In the genomic region with DNA sequence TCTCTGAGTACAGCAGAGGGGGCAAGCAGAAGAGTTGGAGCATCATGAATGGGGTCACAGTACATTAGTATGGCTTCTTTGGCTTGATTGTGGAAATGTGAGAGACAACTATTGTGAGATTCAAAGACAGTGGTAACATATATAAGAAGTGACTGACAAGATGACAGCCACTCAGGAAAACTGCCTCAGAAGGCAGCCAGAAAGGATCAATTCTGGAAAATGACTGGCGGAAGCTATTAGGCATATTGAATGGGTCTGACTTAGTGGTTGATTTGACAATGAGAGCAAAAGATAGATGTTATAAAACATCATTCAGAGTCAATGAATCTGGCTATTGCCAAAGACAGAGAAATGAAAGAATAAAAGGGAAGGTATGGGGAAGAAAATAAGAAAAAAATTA, we compare ENCODE assay signal across 32 cellular contexts.
DNase-seq lines count a peak whose midpoint lies in the region; ATAC-seq, FAIRE-seq and TF ChIP-seq lines count a peak whose summit lies in the region.
"Had no signal": no experiment of that assay in that cellular context is flagged by ENCODE, and none has a peak within 500 bp of the region (broad histone marks: within the 10 kb centered on the region; RNA-seq: fewer than 3 reads in every experiment).

No MANE protein-coding gene starts in this region.

- H3F3A ChIP-seq in neural cell (ENCODE audit: insufficient read depth, low read length, poor library complexity, severe bottlenecking) = no peaks in the 10 kb centered on the region

- no peak for DNase-seq in astrocyte (ENCODE audit: low read depth)
- DNase-seq in D721Med (ENCODE audit: insufficient read length, low spot score) = no peak
- DNase-seq: 8988T; ACHN; AML-193; BE2C; C1 segment of cervical spinal cord; Caco-2; Calu3; CD4-positive, alpha-beta memory T cell; CD4-positive, alpha-beta T cell; CD4-positive, CD25-positive, alpha-beta regulatory T cell; CD8-positive, alpha-beta memory T cell; CD8-positive, alpha-beta T cell; COR-L47; DMS 273 treated with DMSO at 0.1 percent for 48 hours; DMS153; DMS53; DMS79; DMS79 treated with DMSO at 0.1 percent for 48 hours; DND-41; EL had no signal

- FAIRE-seq in astrocyte (lab: Jason Lieb, UNC) (peak; percentile 63), D721Med (lab: Jason Lieb, UNC) (no peak)
- FAIRE-seq: A204.1, A549 had no signal

- H3K36me3 Mint-ChIP-seq in astrocyte (ENCODE audit: low read depth, unreplicated experiment) = no peaks in the 10 kb centered on the region
- H3K36me3 Mint-ChIP-seq: CD14-positive monocyte; CD4-positive, alpha-beta memory T cell; CD4-positive, CD25-positive, alpha-beta regulatory T cell; CD8-positive, alpha-beta memory T cell; CD8-positive, alpha-beta T cell had no signal

- no peak overlapping the region for H2AFZ ChIP-seq in astrocyte (ENCODE audit: low read depth, low read length)
- no peak overlapping the region for H2AFZ ChIP-seq in neural cell (ENCODE audit: low read depth, low read length)

- no peaks in the 10 kb centered on the region for H3K27me3 Mint-ChIP-seq in astrocyte (ENCODE audit: low read depth, unreplicated experiment)
- H3K27me3 Mint-ChIP-seq: B cell; CD4-positive, alpha-beta memory T cell; CD4-positive, alpha-beta T cell; CD8-positive, alpha-beta memory T cell had no signal

- H3K27me3 ChIP-seq in astrocyte (ENCODE audit: insufficient read depth, low read length) (no peaks in the 10 kb centered on the region), neural cell (ENCODE audit: insufficient read depth, low read depth, low read length) (no peaks in the 10 kb centered on the region)
- H3K27me3 ChIP-seq: BE2C; BLaER1; BLaER1 treated with 17β-estradiol and CSF1 and Interleukin-3, amounts not matched to agents 10 nM and 100 nM had no signal

- H3K27ac ChIP-seq in astrocyte (ENCODE audit: low read depth, low read length) = no peak overlapping the region
- H3K27ac ChIP-seq in neural cell (ENCODE audit: low read length) = peak overlapping the region; percentile 24
- H3K27ac ChIP-seq: 22Rv1; A549; BLaER1; BLaER1 treated with 17β-estradiol and CSF1 and Interleukin-3, amounts not matched to agents 10 nM and 100 nM; C4-2B had no signal

- no peak overlapping the region for H3K4me3 Mint-ChIP-seq in astrocyte (ENCODE audit: unreplicated experiment)
- H3K4me3 Mint-ChIP-seq: B cell; CD14-positive monocyte; CD4-positive, alpha-beta memory T cell; CD4-positive, alpha-beta T cell; CD4-positive, CD25-positive, alpha-beta regulatory T cell; CD8-positive, alpha-beta memory T cell; CD8-positive, alpha-beta T cell had no signal

- no peaks in the 10 kb centered on the region for H3K79me2 ChIP-seq in astrocyte (ENCODE audit: insufficient read depth, low read length)
- H3K79me2 ChIP-seq in neural cell (replicated peaks; ENCODE audit: insufficient read depth, low read length) = no peaks in the 10 kb centered on the region

- TF ChIP-seq CTCF in astrocyte (IDR thresholded peaks at IDR 0.05; ENCODE audit: insufficient read depth, low read depth, low read length) = no peak
- TF ChIP-seq CTCF in neural cell (IDR thresholded peaks at IDR 0.05; ENCODE audit: poor library complexity, severe bottlenecking) = no peak
- TF ChIP-seq CTCF in D721Med (IDR thresholded peaks at IDR 0.05; ENCODE audit: insufficient read depth, missing control alignments) = no peak

- no peaks in the 10 kb centered on the region for H3K4me1 Mint-ChIP-seq in astrocyte (ENCODE audit: low read depth, unreplicated experiment)
- H3K4me1 Mint-ChIP-seq: B cell; CD14-positive monocyte; CD4-positive, alpha-beta memory T cell; CD4-positive, CD25-positive, alpha-beta regulatory T cell; CD8-positive, alpha-beta memory T cell had no signal

- no peaks in the 10 kb centered on the region for H4K20me1 ChIP-seq in astrocyte (ENCODE audit: insufficient read depth, low read length)
- no peaks in the 10 kb centered on the region for H4K20me1 ChIP-seq in neural cell (ENCODE audit: insufficient read depth)
- H4K20me1 ChIP-seq: BLaER1; BLaER1 treated with 17β-estradiol and CSF1 and Interleukin-3, amounts not matched to agents 10 nM and 100 nM had no signal

- H3K4me3 ChIP-seq in astrocyte (ENCODE audit: insufficient read depth, low read depth, low read length) (no peak overlapping the region), neural cell (ENCODE audit: low read length) (no peak overlapping the region)
- H3K4me3 ChIP-seq: A549; BLaER1; BLaER1 treated with 17β-estradiol and CSF1 and Interleukin-3, amounts not matched to agents 10 nM and 100 nM had no signal

- H3K36me3 ChIP-seq in astrocyte (ENCODE audit: insufficient read depth, low read length) (no peaks in the 10 kb centered on the region), neural cell (ENCODE audit: insufficient read depth, low read length) (no peaks in the 10 kb centered on the region)
- H3K36me3 ChIP-seq: BE2C; BLaER1; BLaER1 treated with 17β-estradiol and CSF1 and Interleukin-3, amounts not matched to agents 10 nM and 100 nM had no signal

- no peaks in the 10 kb centered on the region for H3K9me3 ChIP-seq in astrocyte (ENCODE audit: insufficient read depth, low read depth, low read length)
- H3K9me3 ChIP-seq in neural cell (ENCODE audit: low read length) = no peaks in the 10 kb centered on the region
- H3K9me3 ChIP-seq: A549, BE2C, Caco-2 had no signal

- no peak overlapping the region for H3K9ac ChIP-seq in astrocyte (ENCODE audit: low read length)
- H3K9ac ChIP-seq in neural cell (ENCODE audit: low read length) = no peak overlapping the region
- H3K9ac ChIP-seq: BLaER1; BLaER1 treated with 17β-estradiol and CSF1 and Interleukin-3, amounts not matched to agents 10 nM and 100 nM had no signal

- H3K27ac Mint-ChIP-seq in astrocyte (ENCODE audit: unreplicated experiment) = no peak overlapping the region
- H3K27ac Mint-ChIP-seq: B cell; CD14-positive monocyte; CD4-positive, alpha-beta memory T cell; CD4-positive, alpha-beta T cell; CD4-positive, CD25-positive, alpha-beta regulatory T cell; CD8-positive, alpha-beta memory T cell; CD8-positive, alpha-beta T cell had no signal

- no peak for ATAC-seq in GM18498 (IDR thresholded peaks at IDR 0.05; ENCODE audit: unreplicated experiment)
- ATAC-seq: A549; CD8-positive, alpha-beta T cell had no signal

- no peak overlapping the region for H3K4me2 ChIP-seq in astrocyte (ENCODE audit: low read length)
- H3K4me2 ChIP-seq in neural cell (ENCODE audit: low read length) = no peak overlapping the region
- H3K4me2 ChIP-seq: A549 had no signal

- H3K9me2 ChIP-seq in neural cell (ENCODE audit: insufficient read depth, low read length) = no peaks in the 10 kb centered on the region

- peak; percentile 92 for TF ChIP-seq EP300 in neural cell (conservative IDR thresholded peaks at IDR 0.05; ENCODE audit: poor library complexity, severe bottlenecking)

- H3K9me3 Mint-ChIP-seq in astrocyte (ENCODE audit: unreplicated experiment) = no peaks in the 10 kb centered on the region
- H3K9me3 Mint-ChIP-seq: CD4-positive, alpha-beta T cell had no signal

- no peaks in the 10 kb centered on the region for H3K4me1 ChIP-seq in astrocyte (ENCODE audit: insufficient read depth, low read length)
- H3K4me1 ChIP-seq: A549, BE2C, Caco-2 had no signal

- TF ChIP-seq RAD21 in neural cell (conservative IDR thresholded peaks at IDR 0.05) = no peak

TF ChIP-seq in neural cell, 6 proteins besides CTCF, POLR2A, EP300 and RAD21:
- peak; percentile 63 for TF ChIP-seq POLR2AphosphoS5 (IDR thresholded peaks at IDR 0.05)
- TF ChIP-seq MXI1 (conservative IDR thresholded peaks at IDR 0.05; ENCODE audit: poor library complexity, severe bottlenecking) = no peak
- TF ChIP-seq TAF1 (IDR thresholded peaks at IDR 0.05; ENCODE audit: low read depth) = no peak
- TF ChIP-seq, protein P1, sequence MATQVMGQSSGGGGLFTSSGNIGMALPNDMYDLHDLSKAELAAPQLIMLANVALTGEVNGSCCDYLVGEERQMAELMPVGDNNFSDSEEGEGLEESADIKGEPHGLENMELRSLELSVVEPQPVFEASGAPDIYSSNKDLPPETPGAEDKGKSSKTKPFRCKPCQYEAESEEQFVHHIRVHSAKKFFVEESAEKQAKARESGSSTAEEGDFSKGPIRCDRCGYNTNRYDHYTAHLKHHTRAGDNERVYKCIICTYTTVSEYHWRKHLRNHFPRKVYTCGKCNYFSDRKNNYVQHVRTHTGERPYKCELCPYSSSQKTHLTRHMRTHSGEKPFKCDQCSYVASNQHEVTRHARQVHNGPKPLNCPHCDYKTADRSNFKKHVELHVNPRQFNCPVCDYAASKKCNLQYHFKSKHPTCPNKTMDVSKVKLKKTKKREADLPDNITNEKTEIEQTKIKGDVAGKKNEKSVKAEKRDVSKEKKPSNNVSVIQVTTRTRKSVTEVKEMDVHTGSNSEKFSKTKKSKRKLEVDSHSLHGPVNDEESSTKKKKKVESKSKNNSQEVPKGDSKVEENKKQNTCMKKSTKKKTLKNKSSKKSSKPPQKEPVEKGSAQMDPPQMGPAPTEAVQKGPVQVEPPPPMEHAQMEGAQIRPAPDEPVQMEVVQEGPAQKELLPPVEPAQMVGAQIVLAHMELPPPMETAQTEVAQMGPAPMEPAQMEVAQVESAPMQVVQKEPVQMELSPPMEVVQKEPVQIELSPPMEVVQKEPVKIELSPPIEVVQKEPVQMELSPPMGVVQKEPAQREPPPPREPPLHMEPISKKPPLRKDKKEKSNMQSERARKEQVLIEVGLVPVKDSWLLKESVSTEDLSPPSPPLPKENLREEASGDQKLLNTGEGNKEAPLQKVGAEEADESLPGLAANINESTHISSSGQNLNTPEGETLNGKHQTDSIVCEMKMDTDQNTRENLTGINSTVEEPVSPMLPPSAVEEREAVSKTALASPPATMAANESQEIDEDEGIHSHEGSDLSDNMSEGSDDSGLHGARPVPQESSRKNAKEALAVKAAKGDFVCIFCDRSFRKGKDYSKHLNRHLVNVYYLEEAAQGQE (IDR thresholded peaks at IDR 0.05; ENCODE audit: borderline replicate concordance) = peak; percentile 98
- no peak for TF ChIP-seq SMC3 (conservative IDR thresholded peaks at IDR 0.05; ENCODE audit: poor library complexity)
- TF ChIP-seq EZH2 (IDR thresholded peaks at IDR 0.05; ENCODE audit: borderline replicate concordance, insufficient read depth, low read length, poor library complexity, severe bottlenecking) = no peak
